In the genomic region with DNA sequence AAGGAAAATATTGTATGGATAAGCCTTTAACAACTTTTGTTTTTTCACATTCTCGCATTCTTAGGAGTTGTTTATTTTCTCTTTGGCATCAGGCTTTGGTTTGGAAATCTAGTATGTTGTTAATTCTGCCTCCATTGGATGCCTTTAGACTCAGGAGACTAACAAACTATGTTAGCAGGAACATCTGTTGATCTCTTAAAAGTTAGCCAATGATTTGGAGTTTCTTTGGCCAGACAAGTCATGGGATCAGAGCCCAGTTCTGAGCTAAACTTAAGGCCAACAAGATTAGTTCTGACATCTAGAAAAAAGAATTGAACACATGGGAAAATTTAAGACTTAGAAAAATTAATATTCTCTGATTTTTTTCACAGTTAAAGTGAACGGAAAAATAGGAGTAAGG, we compare ENCODE assay signal across 21 cellular contexts. TPM values are rescaled to one million over a fixed set of nuclear protein-coding genes. Genes with fewer than 3 reads are reported as not detected.
DNase-seq lines count a peak whose midpoint lies in the region; ATAC-seq and TF ChIP-seq lines count a peak whose summit lies in the region.
"Had no signal": no experiment of that assay in that cellular context is flagged by ENCODE, and none has a peak within 500 bp of the region (broad histone marks: within the 10 kb centered on the region; RNA-seq: fewer than 3 reads in every experiment).

No MANE protein-coding gene starts in this region.

- no peak for DNase-seq in Right ventricle myocardium inferior (ENCODE audit: missing footprints)
- DNase-seq in cardiac septum (ENCODE audit: low spot score) = no peak
- DNase-seq in fibroblast of mammary gland (ENCODE audit: low read depth) = peak; percentile 89
- peak; percentile 9 for DNase-seq in mesenchymal stem cell
- DNase-seq in vagina (ENCODE audit: extremely low spot score in 2 of 2) = no peak
- DNase-seq in occipital lobe (lab: John Stamatoyannopoulos, UW) = no peak
- no peak for DNase-seq in NOMO-1 (lab: John Stamatoyannopoulos, UW; ENCODE audit: unreplicated experiment in 2 of 2)
- no peak for DNase-seq in DMS53 (lab: John Stamatoyannopoulos, UW)
- DNase-seq: activated CD4-positive, CD25-positive, alpha-beta regulatory T cell treated with anti-CD3 and anti-CD28 coated beads, Interleukin-2, amount 50 U/mL, for 72 hours; activated naive CD8-positive, alpha-beta T cell treated with anti-CD3 and anti-CD28 coated beads for 36 hours; DMS153; foreskin keratinocyte; Kasumi-1; NCI-H1105; NCI-H2107; NCI-H748 treated with DMSO at 0.1 percent for 48 hours; posterior cingulate gyrus; stimulated activated CD4-positive, alpha-beta T cell treated with anti-CD3 and anti-CD28 coated beads, Interleukin-12 subunit alpha, Interleukin-12 subunit beta, amount 100 ng/mL, for 4 hours; T1000 had no signal

- no peaks in the 10 kb centered on the region for H3K79me1 ChIP-seq in mesenchymal stem cell (replicated peaks; ENCODE audit: low read length, poor library complexity, severe bottlenecking)

- no peak overlapping the region for H3K18ac ChIP-seq in mesenchymal stem cell (ENCODE audit: low read depth in 1 of 2, low read length in 2 of 2)

- H2BK12ac ChIP-seq in mesenchymal stem cell (ENCODE audit: low read length in 2 of 2) = no peak overlapping the region

- H3K4me1 ChIP-seq in mesenchymal stem cell (ENCODE audit: control insufficient read depth, insufficient read depth, low read depth, low read length) (no peaks in the 10 kb centered on the region), vagina (no peaks in the 10 kb centered on the region)
- H3K4me1 ChIP-seq: breast epithelium, foreskin keratinocyte had no signal

- no peak overlapping the region for H3K23ac ChIP-seq in mesenchymal stem cell (ENCODE audit: low read length in 2 of 2)

- no peak overlapping the region for H2BK120ac ChIP-seq in mesenchymal stem cell (ENCODE audit: low read depth, low read length)

- H3K9me3 ChIP-seq in mesenchymal stem cell (ENCODE audit: control insufficient read depth, low read length) (no peaks in the 10 kb centered on the region), vagina (no peaks in the 10 kb centered on the region)
- H3K9me3 ChIP-seq: breast epithelium had no signal

- intact Hi-C loops in Right ventricle myocardium inferior (cut with DNase I) = no loop called here
- intact Hi-C loops in cardiac septum (cut with DNase I) = loop anchor here (10.0 kb wide), 1 partner anchor 52 kb away; no protein-coding TSS in a partner anchor
- intact Hi-C loops in vagina (cut with DNase I) = no loop called here

- no peak overlapping the region for H4K91ac ChIP-seq in mesenchymal stem cell (ENCODE audit: low read length)

- H2BK5ac ChIP-seq in mesenchymal stem cell (ENCODE audit: low read depth, low read length, poor library complexity, severe bottlenecking) = no peak overlapping the region

- no peak overlapping the region for H3K27ac ChIP-seq in mesenchymal stem cell (ENCODE audit: low read length, poor library complexity, severe bottlenecking)
- H3K27ac ChIP-seq in vagina = peak overlapping the region; percentile 56
- H3K27ac ChIP-seq: 22Rv1, foreskin keratinocyte had no signal

- ATAC-seq in Right ventricle myocardium inferior = peak; percentile 84
- ATAC-seq: foreskin keratinocyte had no signal

- no peak for TF ChIP-seq CTCF in fibroblast of mammary gland (conservative IDR thresholded peaks at IDR 0.05; ENCODE audit: control insufficient read depth, insufficient read depth, low read depth, low read length)
- TF ChIP-seq CTCF in vagina (IDR thresholded peaks at IDR 0.05) = no peak

- no peak overlapping the region for H4K8ac ChIP-seq in mesenchymal stem cell (ENCODE audit: low read length)

- H3K36me3 ChIP-seq in mesenchymal stem cell (ENCODE audit: control insufficient read depth in 1 of 2, insufficient read depth in 2 of 2, low read depth in 1 of 2, low read length in 2 of 2) (no peaks in the 10 kb centered on the region), vagina (no peaks in the 10 kb centered on the region)
- H3K36me3 ChIP-seq: breast epithelium had no signal

- H3K14ac ChIP-seq in mesenchymal stem cell (ENCODE audit: low read length in 2 of 2) = no peak overlapping the region

- 91% methylated on average over 1 of the region's 2 CpGs for WGBS in mesenchymal stem cell

- H3K4me2 ChIP-seq in mesenchymal stem cell (ENCODE audit: low read length, poor library complexity, severe bottlenecking) = no peak overlapping the region

- no peak overlapping the region for H2BK15ac ChIP-seq in mesenchymal stem cell (ENCODE audit: low read depth, poor library complexity, severe bottlenecking)

- peak overlapping the region; percentile 34 for H3K9ac ChIP-seq in mesenchymal stem cell (ENCODE audit: low read length)

- H3K4me3 ChIP-seq in fibroblast of mammary gland (ENCODE audit: control insufficient read depth, low read depth, low read length) (no peak overlapping the region), mesenchymal stem cell (ENCODE audit: insufficient read depth in 1 of 2, low read depth in 1 of 2, low read length in 2 of 2) (peak overlapping the region in 1 of 2 experiments; percentile 55), vagina (no peak overlapping the region)
- H3K4me3 ChIP-seq: breast epithelium had no signal

- H3K27me3 ChIP-seq in mesenchymal stem cell (ENCODE audit: control insufficient read depth in 1 of 2, insufficient read depth in 1 of 2, low read length in 2 of 2) (no peaks in the 10 kb centered on the region), vagina (no peaks in the 10 kb centered on the region)
- H3K27me3 ChIP-seq: breast epithelium, foreskin keratinocyte had no signal

- H3K4ac ChIP-seq in mesenchymal stem cell (ENCODE audit: low read depth in 1 of 2, low read length in 2 of 2) = no peak overlapping the region

- no peak for TF ChIP-seq POLR2A in vagina (IDR thresholded peaks at IDR 0.05)

- no peak overlapping the region for H2AK5ac ChIP-seq in mesenchymal stem cell (ENCODE audit: low read length, severe bottlenecking)

- no peak overlapping the region for H2AFZ ChIP-seq in mesenchymal stem cell (ENCODE audit: low read depth, low read length)

RNA-seq across cellular contexts. Expression of gene STRAP, which starts 35.3 kb away (rescaled TPM):
- total RNA-seq in Right ventricle myocardium inferior (135 TPM), cardiac septum (102 TPM), vagina (31.9 TPM), occipital lobe (66.8 TPM)
- 205 TPM for polyA plus RNA-seq in mesenchymal stem cell (2013, experiment 1 of 2)
- 207 TPM for polyA plus RNA-seq in mesenchymal stem cell (2013, experiment 2 of 2)

RNA-seq across cellular contexts. Expression of gene EPS8, which starts 57.7 kb away (rescaled TPM):
- total RNA-seq in Right ventricle myocardium inferior (20.7 TPM), cardiac septum (21.2 TPM), vagina (104 TPM), occipital lobe (110 TPM)
- polyA plus RNA-seq in mesenchymal stem cell (2013, experiment 1 of 2) = 61.8 TPM
- polyA plus RNA-seq in mesenchymal stem cell (2013, experiment 2 of 2) = 60.9 TPM

Comparison
In these comparisons a context has a peak if more than half of its experiments do, and no peak if none do; other contexts are left out.
1. DNase-seq: peak in fibroblast of mammary gland (single experiment) and mesenchymal stem cell (single experiment); none in Right ventricle myocardium inferior (single experiment), cardiac septum (single experiment), vagina (0 of 2), occipital lobe (single experiment), NOMO-1 (0 of 2) and DMS53 (single experiment).